ENCODE assay signal across 8 cellular contexts in the genomic region with DNA sequence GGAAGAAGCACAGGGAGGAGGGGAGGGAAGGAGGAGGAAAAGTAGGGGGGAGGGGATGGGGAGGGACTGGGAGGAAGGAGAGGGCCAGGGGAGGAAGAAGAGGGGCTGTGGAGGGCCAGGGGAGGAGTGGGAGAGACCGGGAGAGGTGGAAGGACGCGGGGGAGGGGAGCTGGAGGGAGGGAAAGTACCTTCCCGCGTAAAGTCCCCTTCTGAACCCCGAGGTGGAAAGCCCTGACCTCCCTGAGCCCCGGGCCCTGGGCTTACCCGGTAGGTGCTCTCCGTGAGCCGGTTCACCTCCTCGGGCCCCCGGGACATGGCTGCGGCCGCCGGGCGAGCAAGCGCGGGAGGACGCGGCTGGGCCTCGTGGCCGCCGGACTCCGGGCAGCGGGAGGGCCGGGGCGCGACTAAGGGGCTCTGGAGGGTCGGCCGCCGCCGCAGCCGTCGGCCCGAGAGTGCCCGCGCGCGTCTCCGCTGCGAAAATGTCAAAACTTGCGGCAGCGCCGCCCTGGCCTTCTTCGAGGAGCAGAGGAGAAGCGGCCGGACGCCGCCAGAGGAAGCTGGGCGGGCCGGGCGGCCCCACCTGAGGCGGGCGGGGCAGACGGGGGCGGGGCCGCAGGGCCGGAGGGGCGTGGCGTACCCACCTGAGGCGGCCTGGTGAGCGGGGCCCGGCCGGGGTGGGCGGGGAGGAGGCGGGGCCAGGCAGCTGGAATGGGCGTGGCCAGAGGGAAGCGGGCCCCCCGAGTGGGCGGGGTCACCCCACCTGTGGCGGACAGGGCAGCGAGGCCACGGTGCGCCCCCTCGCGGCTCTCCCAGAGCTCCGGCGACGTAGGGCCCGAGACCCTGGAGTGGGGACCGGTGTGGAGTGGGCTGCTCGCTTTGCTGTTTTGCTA. TPM values are rescaled to one million over a fixed set of nuclear protein-coding genes. Genes with fewer than 3 reads are reported as not detected.
A peak's percentile ranks its signal among the peaks of the same experiment; 100 is the strongest.
DNase-seq lines count a peak whose midpoint lies in the region; ATAC-seq and TF ChIP-seq lines count a peak whose summit lies in the region.

A gene with protein sequence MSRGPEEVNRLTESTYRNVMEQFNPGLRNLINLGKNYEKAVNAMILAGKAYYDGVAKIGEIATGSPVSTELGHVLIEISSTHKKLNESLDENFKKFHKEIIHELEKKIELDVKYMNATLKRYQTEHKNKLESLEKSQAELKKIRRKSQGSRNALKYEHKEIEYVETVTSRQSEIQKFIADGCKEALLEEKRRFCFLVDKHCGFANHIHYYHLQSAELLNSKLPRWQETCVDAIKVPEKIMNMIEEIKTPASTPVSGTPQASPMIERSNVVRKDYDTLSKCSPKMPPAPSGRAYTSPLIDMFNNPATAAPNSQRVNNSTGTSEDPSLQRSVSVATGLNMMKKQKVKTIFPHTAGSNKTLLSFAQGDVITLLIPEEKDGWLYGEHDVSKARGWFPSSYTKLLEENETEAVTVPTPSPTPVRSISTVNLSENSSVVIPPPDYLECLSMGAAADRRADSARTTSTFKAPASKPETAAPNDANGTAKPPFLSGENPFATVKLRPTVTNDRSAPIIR (minus strand): TSS at position 553 of the 890 bp plus-strand sequence. CDS start 238 bp downstream, at position 315.

- intact Hi-C loops in activated naive CD4-positive, alpha-beta T cell treated with anti-CD3 and anti-CD28 coated beads for 36 hours (cut with micrococcal nuclease), result loop anchor here (1.0 to 2.0 kb wide), 9 partner anchors 106 to 528 kb away; a partner anchor contains a TSS
- intact Hi-C loops in Right ventricle myocardium superior (cut with DNase I), result loop anchor here (5.0 kb wide), 1 partner anchor 103 kb away; no protein-coding TSS in a partner anchor
- intact Hi-C loops in psoas muscle (cut with DNase I), result loop anchor here (5.0 to 10.0 kb wide), 2 partner anchors 103 to 116 kb away; a partner anchor contains a TSS
- intact Hi-C loops in vagina (cut with DNase I), result no loop called here

- ATAC-seq in Right ventricle myocardium superior (ENCODE audit: poor library complexity) (peak; percentile 99), psoas muscle (peak; percentile 84 to 95 (median 89))

- H3K27ac Mint-ChIP-seq in activated naive CD4-positive, alpha-beta T cell treated with anti-CD3 and anti-CD28 coated beads for 36 hours, result no peak within 1 kb of the TSS

- H3K36me3 ChIP-seq in SJCRH30 (no peaks in the 10 kb centered on the region), psoas muscle (ENCODE audit: insufficient read depth in 1 of 2, low read depth in 1 of 2) (no peaks in the 10 kb centered on the region), vagina (no peaks in the 10 kb centered on the region)

- H3K27me3 Mint-ChIP-seq in activated naive CD4-positive, alpha-beta T cell treated with anti-CD3 and anti-CD28 coated beads for 36 hours (ENCODE audit: low read depth), result peaks cover 16% of the 10 kb centered on the region

- peak; percentile 92 for DNase-seq in Daoy (ENCODE audit: low read depth)
- peak; percentile 84 for DNase-seq in H4 (ENCODE audit: low spot score)
- DNase-seq in SJCRH30, result peak; percentile 88 to 90
- DNase-seq in activated naive CD4-positive, alpha-beta T cell treated with anti-CD3 and anti-CD28 coated beads for 36 hours, result peak; percentile 94
- DNase-seq in Right ventricle myocardium superior, result peak; percentile 83
- DNase-seq in psoas muscle, result peak; percentile 75 to 82
- no peak for DNase-seq in vagina (ENCODE audit: extremely low spot score in 2 of 2)

- TF ChIP-seq CTCF in LNCAP (IDR thresholded peaks at IDR 0.05) (peak; percentile 87), psoas muscle (IDR thresholded peaks at IDR 0.05) (peak; percentile 51), vagina (IDR thresholded peaks at IDR 0.05) (peak in 2 of 3 experiments; percentile 41 to 49)

- H3K4me1 Mint-ChIP-seq in activated naive CD4-positive, alpha-beta T cell treated with anti-CD3 and anti-CD28 coated beads for 36 hours (ENCODE audit: low read depth), result peaks cover 8% of the 10 kb centered on the region

- H3K4me3 Mint-ChIP-seq in activated naive CD4-positive, alpha-beta T cell treated with anti-CD3 and anti-CD28 coated beads for 36 hours, result peak within 1 kb of the TSS; percentile 50

- peak within 1 kb of the TSS; percentile 78 for H3K27ac ChIP-seq in SJCRH30
- H3K27ac ChIP-seq in psoas muscle, result no peak within 1 kb of the TSS
- H3K27ac ChIP-seq in vagina, result peak within 1 kb of the TSS; percentile 80

- H3K4me3 ChIP-seq in SJCRH30 (peak within 1 kb of the TSS; percentile 71), psoas muscle (peak within 1 kb of the TSS; percentile 70), vagina (peak within 1 kb of the TSS; percentile 53 to 62)

- H3K9me3 Mint-ChIP-seq in activated naive CD4-positive, alpha-beta T cell treated with anti-CD3 and anti-CD28 coated beads for 36 hours, result no peaks in the 10 kb centered on the region

- H3K36me3 Mint-ChIP-seq in activated naive CD4-positive, alpha-beta T cell treated with anti-CD3 and anti-CD28 coated beads for 36 hours (ENCODE audit: low read depth), result no peaks in the 10 kb centered on the region

- WGBS in psoas muscle, 3 donors, result 0 to 2% (median 1%) methylated on average over 49 to 82 of the region's 82 CpGs

- H3K27me3 ChIP-seq in SJCRH30, result no peaks in the 10 kb centered on the region
- H3K27me3 ChIP-seq in psoas muscle (ENCODE audit: insufficient read depth in 3 of 3, low read length in 2 of 3), result peaks cover 0 to 27% (median 5%) of the 10 kb centered on the region in 3 donors
- H3K27me3 ChIP-seq in vagina, result no peaks in the 10 kb centered on the region

- TF ChIP-seq POLR2A in vagina (IDR thresholded peaks at IDR 0.05), result no peak

- CTCF ChIA-PET in activated naive CD4-positive, alpha-beta T cell treated with anti-CD3 and anti-CD28 coated beads for 36 hours (lab: Charles Lee), result interaction anchor here (0.6 to 1.9 kb wide), 6 partner anchors 26 to 478 kb away, joined by 3 to 5 read pairs (median 4); a partner anchor contains a TSS

- peaks cover 14% of the 10 kb centered on the region; the same call in 1 of the 2 replicates for H3K4me1 ChIP-seq in SJCRH30
- no peaks in the 10 kb centered on the region for H3K4me1 ChIP-seq in psoas muscle
- H3K4me1 ChIP-seq in vagina, result peaks cover 16% of the 10 kb centered on the region

- H3K9me3 ChIP-seq in SJCRH30 (replicated peaks), result no peaks in the 10 kb centered on the region
- no peaks in the 10 kb centered on the region for H3K9me3 ChIP-seq in psoas muscle
- H3K9me3 ChIP-seq in vagina, result no peaks in the 10 kb centered on the region

RNA-seq across cellular contexts. Expression of the gene that starts here (rescaled TPM):
- total RNA-seq in Daoy (2014; rRNA removed; shearing (Covaris generic)), result 11.1 and 14.3 TPM in 2 replicates
- total RNA-seq in H4 (2014; rRNA removed; shearing (Covaris generic)), result 22.5 and 23.8 TPM in 2 replicates
- 20.8 and 21.7 TPM in 2 replicates for total RNA-seq in SJCRH30 (2014; rRNA removed; shearing (Covaris generic))
- 1 to 10 TPM; 5.6 to 6.1 TPM for total RNA-seq in activated naive CD4-positive, alpha-beta T cell treated with anti-CD3 and anti-CD28 coated beads for 36 hours
- total RNA-seq in Right ventricle myocardium superior (1.6 TPM), psoas muscle (1 to 10 TPM in 3 of 4 donors, under 1 TPM in 1; 0.80 to 3.0 (median 1.7) TPM), vagina (17.2 TPM)
- polyA plus RNA-seq in psoas muscle, result 1 to 10 TPM in 1 of 3 donors, under 1 TPM in 2; 0.80 to 1.2 (median 0.90) TPM

Comparison
In these comparisons a context has a peak if more than half of its experiments do, and no peak if none do; other contexts are left out.
1. DNase-seq: peak in Daoy (single experiment), H4 (single experiment), SJCRH30 (2 of 2), activated naive CD4-positive, alpha-beta T cell treated with anti-CD3 and anti-CD28 coated beads for 36 hours (single experiment), Right ventricle myocardium superior (single experiment) and psoas muscle (2 of 2); none in vagina (0 of 2).
2. Peak in every context shown above with its lines, with median percentiles within 50 percentile points of each other: CTCF ChIP-seq and H3K4me3 ChIP-seq.